In the genomic region with DNA sequence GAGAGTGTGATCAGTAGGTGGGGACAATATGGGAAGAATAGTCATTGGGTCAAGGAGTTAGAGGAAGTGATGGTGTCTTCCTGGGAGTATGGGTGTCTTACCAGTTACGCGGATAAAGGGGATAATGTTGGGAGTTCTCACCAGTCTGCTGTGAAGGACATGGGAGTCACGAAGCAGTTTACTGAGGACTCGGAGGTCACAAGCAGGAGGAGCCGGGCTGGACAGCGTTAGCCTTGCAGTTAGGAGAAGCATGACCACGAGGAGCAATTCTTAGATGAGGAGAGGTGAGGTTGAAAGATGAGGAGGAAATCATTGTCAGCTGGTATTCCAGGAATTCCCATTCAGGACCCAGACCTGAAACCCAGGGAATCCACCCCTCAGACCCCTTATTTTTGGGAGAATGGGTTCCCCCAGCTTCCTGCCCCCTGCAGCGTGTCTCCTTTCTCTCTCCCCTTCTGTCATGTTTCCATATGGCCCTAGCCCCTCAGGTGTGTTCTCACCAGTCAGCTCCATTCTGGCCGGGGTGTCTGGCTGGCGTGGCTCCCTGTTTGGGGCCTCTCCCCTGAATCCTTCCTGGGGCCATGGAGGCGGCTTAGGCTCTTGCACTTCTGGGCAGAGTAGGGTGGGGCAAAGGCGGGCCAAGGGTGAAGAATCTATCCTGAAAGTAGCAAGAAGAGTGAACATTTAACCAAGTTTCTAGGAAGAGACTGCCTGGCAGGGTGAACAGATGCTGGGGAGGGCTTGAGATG, we compare ENCODE assay signal across 1 cellular context.
A peak's percentile ranks its signal among the peaks of the same experiment; 100 is the strongest.
TF ChIP-seq lines count a peak whose summit lies in the region.

No MANE protein-coding gene starts in this region.

TF ChIP-seq in HEK293, 187 proteins besides CTCF, POLR2A, EP300 and RAD21:
- TF ChIP-seq, protein P1, sequence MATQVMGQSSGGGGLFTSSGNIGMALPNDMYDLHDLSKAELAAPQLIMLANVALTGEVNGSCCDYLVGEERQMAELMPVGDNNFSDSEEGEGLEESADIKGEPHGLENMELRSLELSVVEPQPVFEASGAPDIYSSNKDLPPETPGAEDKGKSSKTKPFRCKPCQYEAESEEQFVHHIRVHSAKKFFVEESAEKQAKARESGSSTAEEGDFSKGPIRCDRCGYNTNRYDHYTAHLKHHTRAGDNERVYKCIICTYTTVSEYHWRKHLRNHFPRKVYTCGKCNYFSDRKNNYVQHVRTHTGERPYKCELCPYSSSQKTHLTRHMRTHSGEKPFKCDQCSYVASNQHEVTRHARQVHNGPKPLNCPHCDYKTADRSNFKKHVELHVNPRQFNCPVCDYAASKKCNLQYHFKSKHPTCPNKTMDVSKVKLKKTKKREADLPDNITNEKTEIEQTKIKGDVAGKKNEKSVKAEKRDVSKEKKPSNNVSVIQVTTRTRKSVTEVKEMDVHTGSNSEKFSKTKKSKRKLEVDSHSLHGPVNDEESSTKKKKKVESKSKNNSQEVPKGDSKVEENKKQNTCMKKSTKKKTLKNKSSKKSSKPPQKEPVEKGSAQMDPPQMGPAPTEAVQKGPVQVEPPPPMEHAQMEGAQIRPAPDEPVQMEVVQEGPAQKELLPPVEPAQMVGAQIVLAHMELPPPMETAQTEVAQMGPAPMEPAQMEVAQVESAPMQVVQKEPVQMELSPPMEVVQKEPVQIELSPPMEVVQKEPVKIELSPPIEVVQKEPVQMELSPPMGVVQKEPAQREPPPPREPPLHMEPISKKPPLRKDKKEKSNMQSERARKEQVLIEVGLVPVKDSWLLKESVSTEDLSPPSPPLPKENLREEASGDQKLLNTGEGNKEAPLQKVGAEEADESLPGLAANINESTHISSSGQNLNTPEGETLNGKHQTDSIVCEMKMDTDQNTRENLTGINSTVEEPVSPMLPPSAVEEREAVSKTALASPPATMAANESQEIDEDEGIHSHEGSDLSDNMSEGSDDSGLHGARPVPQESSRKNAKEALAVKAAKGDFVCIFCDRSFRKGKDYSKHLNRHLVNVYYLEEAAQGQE (tag by site-specific recombination; IDR thresholded peaks at IDR 0.05), result peak; percentile 40; the same call in 1 of the 2 replicates
- no peak for TF ChIP-seq ZBTB21 (tag by site-specific recombination; IDR thresholded peaks at IDR 0.05)
